Comparison of ENCODE assay signal across 17 cellular contexts in the genomic region with DNA sequence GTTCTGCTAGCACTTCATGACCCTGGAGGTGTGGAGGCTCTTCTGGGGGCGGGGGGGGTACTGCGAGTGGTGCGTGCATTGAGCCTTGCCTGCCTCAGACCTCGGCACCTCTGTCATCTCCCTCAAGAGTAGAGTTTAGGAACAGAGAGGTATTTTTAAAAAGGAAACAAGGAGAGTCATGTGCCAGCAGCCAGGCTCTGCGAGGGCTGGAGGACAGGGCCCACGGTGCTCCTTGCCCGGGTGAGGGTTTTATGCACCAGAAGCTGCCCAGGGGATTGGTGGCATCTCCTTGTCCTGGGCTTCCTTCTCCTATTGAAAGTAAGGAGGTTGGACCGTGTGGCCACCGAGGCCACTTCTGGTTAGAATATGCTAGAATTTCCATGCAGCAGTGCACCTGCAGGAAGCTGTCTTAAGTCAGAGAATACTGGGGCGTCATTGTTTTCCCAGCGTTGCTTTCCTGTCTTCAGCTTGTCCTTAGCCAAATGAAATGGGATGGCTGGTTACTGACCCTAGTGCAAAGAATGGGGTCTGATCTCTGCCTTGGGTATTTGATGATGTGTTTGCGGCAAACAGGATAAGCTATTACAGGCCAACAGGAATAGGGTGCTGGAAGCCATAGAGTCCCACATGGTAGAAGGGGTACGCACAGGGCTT. TPM values are rescaled to one million over a fixed set of nuclear protein-coding genes. Genes with fewer than 3 reads are reported as not detected.
"Had no signal": no experiment of that assay in that cellular context is flagged by ENCODE, and none has a peak within 500 bp of the region (broad histone marks: within the 10 kb centered on the region; RNA-seq: fewer than 3 reads in every experiment).

No MANE protein-coding gene starts in this region.

- ATAC-seq: sciatic nerve; stimulated activated naive B cell treated with anti-CD40 and anti-IgM and Interleukin-4, amounts not matched to agents 10 μg/mL and 1 μg/mL and 100 μg/mL, for 72 hours; T-cell had no signal

- H3K27ac ChIP-seq: neutrophil, suprapubic skin, upper lobe of left lung had no signal

- DNase-seq: activated CD4-positive, alpha-beta memory T cell treated with anti-CD3 and anti-CD28 coated beads for 36 hours; activated CD8-positive, alpha-beta memory T cell treated with anti-CD3 and anti-CD28 coated beads, Interleukin-2, amount 50 U/mL, for 48 hours; caudate nucleus; hippocampal formation; stimulated activated CD4-positive, alpha-beta T cell treated with anti-CD3 and anti-CD28 coated beads, Interleukin-2, amount 100 ng/mL, for 24 hours; stimulated activated naive B cell treated with anti-CD40 and anti-IgM and Interleukin-4, amounts not matched to agents 10 μg/mL and 1 μg/mL and 100 μg/mL, for 72 hours; T-cell; T1000 had no signal

- H3K36me3 ChIP-seq: neutrophil had no signal

- H3K9me3 ChIP-seq: neutrophil, suprapubic skin, upper lobe of left lung had no signal

- H3K4me3 ChIP-seq: suprapubic skin, upper lobe of left lung had no signal

RNA-seq across cellular contexts. Expression of a gene that starts 50.4 kb away (rescaled TPM):
- total RNA-seq: lower leg skin, myocyte, posterior vena cava, sciatic nerve, suprapubic skin had no signal
- polyA plus RNA-seq: adipose tissue, esophagus had no signal
